ENCODE assay signal across 9 cellular contexts in the genomic region with DNA sequence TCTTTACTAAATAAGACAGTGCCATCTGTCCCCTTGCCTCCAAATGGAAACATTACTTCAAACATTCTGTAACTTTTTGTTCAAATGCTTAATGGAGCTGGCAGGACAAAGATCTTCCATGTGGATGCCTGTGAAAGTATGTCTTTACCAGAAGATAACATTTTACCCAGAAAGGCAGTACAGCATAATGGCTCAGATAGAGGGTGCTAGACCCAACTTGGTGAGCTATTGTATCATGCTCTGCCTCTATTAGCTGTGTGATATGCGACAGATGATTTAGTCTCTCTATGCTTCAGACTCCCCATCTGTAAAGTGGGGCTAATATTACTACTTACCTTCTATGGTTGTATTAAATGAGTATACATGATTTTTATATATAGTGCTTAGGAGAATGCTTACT. TPM values are rescaled to one million over a fixed set of nuclear protein-coding genes. Genes with fewer than 3 reads are reported as not detected.
DNase-seq lines count a peak whose midpoint lies in the region; ATAC-seq and TF ChIP-seq lines count a peak whose summit lies in the region.
"Had no signal": no experiment of that assay in that cellular context is flagged by ENCODE, and none has a peak within 500 bp of the region (broad histone marks: within the 10 kb centered on the region; RNA-seq: fewer than 3 reads in every experiment).

No MANE protein-coding gene starts in this region.

- peak in 1 of 5 donors; percentile 16 for DNase-seq in CD4-positive, alpha-beta memory T cell
- DNase-seq in HCEC 1CT (peak; percentile 25), inferior parietal cortex (ENCODE audit: extremely low spot score) (peak; percentile 48), NCI-H2196 treated with DMSO at 0.1 percent for 48 hours (lab: John Stamatoyannopoulos, UW; ENCODE audit: unreplicated experiment) (no peak), DMS 273 (lab: John Stamatoyannopoulos, UW; ENCODE audit: unreplicated experiment) (no peak), NCI-H2227 treated with DMSO at 0.1 percent for 48 hours (lab: John Stamatoyannopoulos, UW) (no peak)

- H3K4me1 ChIP-seq in CD4-positive, alpha-beta memory T cell (ENCODE audit: insufficient read depth, low read length): peaks cover 3% of the 10 kb centered on the region

- H3K36me3 Mint-ChIP-seq in CD4-positive, alpha-beta memory T cell: no peaks in the 10 kb centered on the region

- H3K79me2 ChIP-seq in SU-DHL-6 (ENCODE audit: insufficient read depth, low read length): no peaks in the 10 kb centered on the region

- H3K27me3 ChIP-seq in CD4-positive, alpha-beta memory T cell (ENCODE audit: insufficient read depth, low read length): no peaks in the 10 kb centered on the region
- H3K27me3 ChIP-seq in SU-DHL-6 (ENCODE audit: low read length): no peaks in the 10 kb centered on the region

- H3K4me2 ChIP-seq in SU-DHL-6 (ENCODE audit: low read depth, low read length, poor library complexity, severe bottlenecking): peak overlapping the region; percentile 9

- no peaks in the 10 kb centered on the region for H3K9me3 Mint-ChIP-seq in CD4-positive, alpha-beta memory T cell

- H2AFZ ChIP-seq in SU-DHL-6 (ENCODE audit: low read depth, low read length, severe bottlenecking): no peak overlapping the region

- no peaks in the 10 kb centered on the region for H4K20me1 ChIP-seq in SU-DHL-6 (ENCODE audit: low read depth, low read length)

- peaks cover 8% of the 10 kb centered on the region for H3F3A ChIP-seq in SU-DHL-6 (ENCODE audit: insufficient read depth)

- H3K4me3 Mint-ChIP-seq in CD4-positive, alpha-beta memory T cell: no peak overlapping the region

- CTCF ChIA-PET in CD4-positive, alpha-beta memory T cell (lab: Charles Lee; ENCODE audit: partially characterized antibody): interaction anchor here (0.5 to 1.4 kb wide), 3 partner anchors 22 to 126 kb away, joined by 3 read pairs; no protein-coding TSS in a partner anchor

- H3K36me3 ChIP-seq in CD4-positive, alpha-beta memory T cell (ENCODE audit: insufficient read depth, low read length): no peaks in the 10 kb centered on the region
- no peaks in the 10 kb centered on the region for H3K36me3 ChIP-seq in SU-DHL-6 (ENCODE audit: low read length)

- no peaks in the 10 kb centered on the region for H3K9me3 ChIP-seq in CD4-positive, alpha-beta memory T cell (ENCODE audit: control insufficient read depth in 1 of 2, low read length in 2 of 2)
- H3K9me3 ChIP-seq in SU-DHL-6 (ENCODE audit: insufficient read depth, low read length): no peaks in the 10 kb centered on the region

- no peak overlapping the region for H3K4me3 ChIP-seq in CD4-positive, alpha-beta memory T cell (ENCODE audit: low read length in 2 of 2)
- H3K4me3 ChIP-seq in SU-DHL-6 (ENCODE audit: insufficient read depth, low read length, poor library complexity, severe bottlenecking): no peak overlapping the region

- no peak overlapping the region for H3K9ac ChIP-seq in SU-DHL-6 (ENCODE audit: low read length)

- H3K27ac Mint-ChIP-seq in CD4-positive, alpha-beta memory T cell: peak overlapping the region; percentile 42 to 81 (median 73)

- H3K27me3 Mint-ChIP-seq in CD4-positive, alpha-beta memory T cell: no peaks in the 10 kb centered on the region

- TF ChIP-seq CTCF in SU-DHL-6 (IDR thresholded peaks at IDR 0.05; ENCODE audit: insufficient read depth, low read length, poor library complexity, severe bottlenecking): no peak

- no peak overlapping the region for H3K27ac ChIP-seq in CD4-positive, alpha-beta memory T cell (ENCODE audit: low read depth, low read length)
- no peak overlapping the region for H3K27ac ChIP-seq in SU-DHL-6 (ENCODE audit: low read depth, low read length)

- POLR2A ChIA-PET in CD4-positive, alpha-beta memory T cell (lab: Charles Lee; ENCODE audit: partially characterized antibody): no interaction called here

- intact Hi-C loops in CD4-positive, alpha-beta memory T cell (cut with micrococcal nuclease): no loop called here

- no peaks in the 10 kb centered on the region for H3K9me2 ChIP-seq in SU-DHL-6 (replicated peaks; ENCODE audit: insufficient read depth, low read length)

- peaks cover 5 to 9% (median 7%) of the 10 kb centered on the region in 4 donors for H3K4me1 Mint-ChIP-seq in CD4-positive, alpha-beta memory T cell

- ATAC-seq in GM21390 (IDR thresholded peaks at IDR 0.05; ENCODE audit: unreplicated experiment): no peak
- ATAC-seq: HepG2 had no signal

RNA-seq across cellular contexts. Expression of a gene that starts 8.8 kb away (rescaled TPM):
- total RNA-seq in CD4-positive, alpha-beta memory T cell: 1 to 10 TPM; 1.2 to 1.5 TPM
- 1 to 10 TPM; 2.4 to 7.9 TPM for polyA plus RNA-seq in CD4-positive, alpha-beta memory T cell
- total RNA-seq: HepG2 had no signal

RNA-seq across cellular contexts. Expression of a gene that starts 59.3 kb away (rescaled TPM):
- under 1 TPM; 0.20 to 0.22 TPM for total RNA-seq in CD4-positive, alpha-beta memory T cell
- polyA plus RNA-seq in CD4-positive, alpha-beta memory T cell: not detected

Comparison
In these comparisons a context has a peak if more than half of its experiments do, and no peak if none do; other contexts are left out.
1. DNase-seq: peak in HCEC 1CT (single experiment) and inferior parietal cortex (single experiment); none in NCI-H2196 treated with DMSO at 0.1 percent for 48 hours (single experiment), DMS 273 (single experiment) and NCI-H2227 treated with DMSO at 0.1 percent for 48 hours (single experiment).